In the genomic region with DNA sequence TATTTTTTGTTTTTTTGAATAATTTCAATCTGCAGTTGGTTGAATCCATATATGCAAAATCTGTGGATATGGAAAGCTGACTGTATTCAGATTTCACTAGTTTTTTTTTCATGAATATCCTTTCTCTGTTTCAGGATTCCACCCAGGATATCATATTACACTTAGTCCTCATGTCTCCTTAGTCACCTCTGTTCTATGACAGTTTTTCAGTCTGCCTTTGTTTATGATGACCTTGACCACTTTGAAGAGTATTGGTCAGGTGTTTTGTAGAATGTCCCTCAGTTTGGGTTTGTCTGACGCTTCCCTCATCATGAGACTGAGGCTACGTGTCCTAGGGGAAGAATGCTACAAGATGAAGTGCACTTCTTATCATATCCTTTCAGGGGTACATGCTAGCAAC, we compare ENCODE assay signal across 13 cellular contexts. TPM values are rescaled to one million over a fixed set of nuclear protein-coding genes. Genes with fewer than 3 reads are reported as not detected.
"Had no signal": no experiment of that assay in that cellular context is flagged by ENCODE, and none has a peak within 500 bp of the region (broad histone marks: within the 10 kb centered on the region; RNA-seq: fewer than 3 reads in every experiment).

No MANE protein-coding gene starts in this region.

- ATAC-seq: stimulated activated naive CD8-positive, alpha-beta T cell treated with anti-CD3 and anti-CD28 coated beads, Interleukin-15, Interleukin-2, amounts not matched to agents 100 U/mL and 50 U/mL, for 24 hours had no signal

- H3K36me3 ChIP-seq: sigmoid colon, suprapubic skin had no signal

- H3K4me1 ChIP-seq: sigmoid colon, suprapubic skin had no signal

- DNase-seq: activated CD4-positive, alpha-beta memory T cell treated with anti-CD3 and anti-CD28 coated beads, Interleukin-2, amount 10 ng/mL, durations not matched to agents 7 days and 5 days; effector CD4-positive, alpha-beta T cell; glutamatergic neuron; immature natural killer cell; sigmoid colon; stimulated activated CD4-positive, alpha-beta T cell treated with anti-CD3 and anti-CD28 coated beads, Interleukin-2, amount 100 ng/mL, for 48 hours; stimulated activated CD8-positive, alpha-beta memory T cell treated with anti-CD3 and anti-CD28 coated beads, Interleukin-4, amount 100 ng/mL, for 48 hours; stimulated activated naive CD8-positive, alpha-beta T cell treated with anti-CD3 and anti-CD28 coated beads, Interleukin-15, Interleukin-2, amounts not matched to agents 100 U/mL and 50 U/mL, for 24 hours; T-helper 9 cell had no signal

- H3K4me3 ChIP-seq: coronary artery, sigmoid colon, suprapubic skin had no signal

- H3K27me3 ChIP-seq: sigmoid colon, suprapubic skin had no signal

- H3K9me3 ChIP-seq: sigmoid colon, suprapubic skin had no signal

- H3K27ac ChIP-seq: coronary artery, sigmoid colon, suprapubic skin had no signal

RNA-seq across cellular contexts. Expression of gene INSC, which starts 55.4 kb away (rescaled TPM):
- total RNA-seq: astrocyte, pulmonary artery endothelial cell had no signal
